ENCODE assay signal across 1 cellular context in the genomic region with DNA sequence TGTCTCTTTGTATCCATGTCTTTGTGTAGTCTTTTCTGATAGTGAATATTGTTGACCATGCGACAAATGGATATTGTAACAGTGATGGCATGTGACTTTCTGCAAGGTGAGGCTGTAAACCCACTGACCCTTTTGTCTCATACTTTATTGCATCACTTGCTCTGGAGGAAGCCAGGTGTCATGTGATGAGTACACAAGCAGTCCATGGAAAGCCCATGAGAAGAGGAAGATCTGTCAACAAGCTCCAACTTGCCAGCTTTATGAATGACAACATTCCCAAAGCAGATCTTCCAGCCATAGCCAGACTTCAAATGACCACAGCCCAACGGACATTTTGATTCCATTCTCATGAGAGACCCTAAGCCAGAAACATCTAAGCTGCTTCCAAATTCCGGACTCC.
TF ChIP-seq lines count a peak whose summit lies in the region.

No MANE protein-coding gene starts in this region.

TF ChIP-seq in H1, 55 proteins besides CTCF, POLR2A, EP300 and RAD21 (continued from another document):
- TF ChIP-seq ZNF274 (IDR thresholded peaks at IDR 0.05; ENCODE audit: borderline replicate concordance, extremely low read depth, low read length): no peak
